Comparison of ENCODE assay signal across 8 cellular contexts in the genomic region with DNA sequence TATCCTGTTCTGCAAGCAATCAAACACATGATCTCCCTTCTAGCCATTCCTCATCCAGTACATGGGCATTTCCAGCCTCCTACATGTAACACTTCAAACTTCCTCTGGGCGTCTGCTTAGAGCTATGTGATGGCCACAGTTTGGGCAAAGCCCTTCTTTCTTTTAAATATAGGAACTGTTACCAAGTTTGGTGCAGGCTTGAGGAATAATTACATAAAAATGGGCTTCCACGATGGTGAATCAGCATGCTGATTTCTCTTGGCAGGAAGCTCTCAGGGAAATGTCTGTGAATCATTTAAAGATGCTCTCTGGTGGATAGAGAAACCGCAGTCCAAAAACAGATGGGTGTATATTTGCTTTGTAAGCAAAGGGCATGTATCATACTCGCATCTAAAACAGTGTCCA.
DNase-seq lines count a peak whose midpoint lies in the region; ATAC-seq and TF ChIP-seq lines count a peak whose summit lies in the region.

No MANE protein-coding gene starts in this region.

- H2AFZ ChIP-seq in KMS-11 (ENCODE audit: low read depth), result peak overlapping the region; percentile 48; the same call in 1 of the 2 replicates

- H3K4me2 ChIP-seq in KMS-11, result peak overlapping the region; percentile 89

- no peak overlapping the region for H3K4me3 Mint-ChIP-seq in activated CD4-positive, alpha-beta memory T cell treated with anti-CD3 and anti-CD28 coated beads, Interleukin-2, amount 10 ng/mL, durations not matched to agents 7 days and 5 days

- H3K9ac ChIP-seq in KMS-11 (peak overlapping the region; percentile 40; the same call in 1 of the 2 replicates), colonic mucosa (ENCODE audit: low read depth in 2 of 2, low read length in 2 of 2) (no peak overlapping the region)

- intact Hi-C loops in left lung (cut with DNase I) (no loop called here), colonic mucosa (cut with DNase I) (no loop called here)

- peaks cover 2% of the 10 kb centered on the region for H3K4me1 Mint-ChIP-seq in activated CD4-positive, alpha-beta memory T cell treated with anti-CD3 and anti-CD28 coated beads, Interleukin-2, amount 10 ng/mL, durations not matched to agents 7 days and 5 days

- no peak for TF ChIP-seq CTCF in KMS-11 (conservative IDR thresholded peaks at IDR 0.05; ENCODE audit: low read depth, low read length)
- TF ChIP-seq CTCF in brain microvascular endothelial cell (IDR thresholded peaks at IDR 0.05; ENCODE audit: low read depth, low read length, missing control alignments), result peak; percentile 18
- TF ChIP-seq CTCF in left lung (IDR thresholded peaks at IDR 0.05), result no peak
- no peak for TF ChIP-seq CTCF in colonic mucosa (IDR thresholded peaks at IDR 0.05)

- H3K27ac ChIP-seq in KMS-11, result peak overlapping the region; percentile 93
- no peak overlapping the region for H3K27ac ChIP-seq in brain microvascular endothelial cell
- no peak overlapping the region for H3K27ac ChIP-seq in left lung
- H3K27ac ChIP-seq in colonic mucosa, result no peak overlapping the region

- H3K27me3 ChIP-seq in KMS-11 (ENCODE audit: insufficient read depth, low read depth), result no peaks in the 10 kb centered on the region
- H3K27me3 ChIP-seq in brain microvascular endothelial cell (replicated peaks), result no peaks in the 10 kb centered on the region
- H3K27me3 ChIP-seq in left lung, result no peaks in the 10 kb centered on the region
- H3K27me3 ChIP-seq in colonic mucosa, result no peaks in the 10 kb centered on the region

- ATAC-seq in left lung (peak; percentile 9), GM21390 (IDR thresholded peaks at IDR 0.05; ENCODE audit: unreplicated experiment) (no peak)

- no peaks in the 10 kb centered on the region for H3K9me3 Mint-ChIP-seq in activated CD4-positive, alpha-beta memory T cell treated with anti-CD3 and anti-CD28 coated beads, Interleukin-2, amount 10 ng/mL, durations not matched to agents 7 days and 5 days

- POLR2A ChIA-PET in activated CD4-positive, alpha-beta memory T cell treated with anti-CD3 and anti-CD28 coated beads, Interleukin-2, amount 10 ng/mL, durations not matched to agents 7 days and 5 days (lab: Charles Lee), result no interaction called here

- peak; percentile 15 for DNase-seq in Ammon's horn (ENCODE audit: low spot score)
- DNase-seq in brain microvascular endothelial cell, result peak; percentile 72
- no peak for DNase-seq in left lung
- DNase-seq in activated CD4-positive, alpha-beta memory T cell treated with anti-CD3 and anti-CD28 coated beads, Interleukin-2, amount 10 ng/mL, durations not matched to agents 7 days and 5 days, result no peak
- no peak for DNase-seq in nucleus accumbens (lab: John Stamatoyannopoulos, UW)
- no peak for DNase-seq in colonic mucosa

- H3K4me1 ChIP-seq in KMS-11 (ENCODE audit: low read depth, poor library complexity, severe bottlenecking) (peaks cover 89% of the 10 kb centered on the region), left lung (peaks cover 4 to 24% of the 10 kb centered on the region in 2 donors), colonic mucosa (no peaks in the 10 kb centered on the region)

- H4K20me1 ChIP-seq in KMS-11 (ENCODE audit: insufficient read depth), result no peaks in the 10 kb centered on the region

- no peaks in the 10 kb centered on the region for H3K9me3 ChIP-seq in left lung
- no peaks in the 10 kb centered on the region for H3K9me3 ChIP-seq in colonic mucosa

- H3K4me3 ChIP-seq in KMS-11 (IDR thresholded peaks at IDR 0.05; ENCODE audit: insufficient read depth, low read depth, low read length) (peak overlapping the region; percentile 70), brain microvascular endothelial cell (ENCODE audit: low read depth, low read length) (no peak overlapping the region), left lung (no peak overlapping the region), colonic mucosa (no peak overlapping the region)

- H3K36me3 Mint-ChIP-seq in activated CD4-positive, alpha-beta memory T cell treated with anti-CD3 and anti-CD28 coated beads, Interleukin-2, amount 10 ng/mL, durations not matched to agents 7 days and 5 days (ENCODE audit: low read depth), result no peaks in the 10 kb centered on the region

- H3K36me3 ChIP-seq in KMS-11 (ENCODE audit: insufficient read depth) (no peaks in the 10 kb centered on the region), brain microvascular endothelial cell (replicated peaks) (no peaks in the 10 kb centered on the region), left lung (no peaks in the 10 kb centered on the region), colonic mucosa (no peaks in the 10 kb centered on the region)

- in situ Hi-C loops in brain microvascular endothelial cell (cut with HindIII; ENCODE audit: low pct_ligation_motif_present, low sequenced_read_pairs), result no loop called here

- H3K27me3 Mint-ChIP-seq in activated CD4-positive, alpha-beta memory T cell treated with anti-CD3 and anti-CD28 coated beads, Interleukin-2, amount 10 ng/mL, durations not matched to agents 7 days and 5 days, result peaks cover 29% of the 10 kb centered on the region

- CTCF ChIA-PET in activated CD4-positive, alpha-beta memory T cell treated with anti-CD3 and anti-CD28 coated beads, Interleukin-2, amount 10 ng/mL, durations not matched to agents 7 days and 5 days (lab: Charles Lee), result interaction anchor here (1.0 kb wide), 1 partner anchor 10 kb away, joined by 3 read pairs; no protein-coding TSS in a partner anchor

- no peak overlapping the region for H3K27ac Mint-ChIP-seq in activated CD4-positive, alpha-beta memory T cell treated with anti-CD3 and anti-CD28 coated beads, Interleukin-2, amount 10 ng/mL, durations not matched to agents 7 days and 5 days

- no peaks in the 10 kb centered on the region for H3K79me2 ChIP-seq in KMS-11 (ENCODE audit: insufficient read depth, low read depth)

Comparison
In these comparisons a context has a peak if more than half of its experiments do, and no peak if none do; other contexts are left out.
1. DNase-seq: peak in Ammon's horn (single experiment) and brain microvascular endothelial cell (single experiment); none in left lung (0 of 2), activated CD4-positive, alpha-beta memory T cell treated with anti-CD3 and anti-CD28 coated beads, Interleukin-2, amount 10 ng/mL, durations not matched to agents 7 days and 5 days (single experiment), nucleus accumbens (0 of 56) and colonic mucosa (single experiment).